ENCODE assay signal across 9 cellular contexts in genomic region chr3:121883507-121883906, GRCh38. TPM values are rescaled to one million over a fixed set of nuclear protein-coding genes. Genes with fewer than 3 reads are reported as not detected.
DNase-seq lines count a peak whose midpoint lies in the region; ATAC-seq and FAIRE-seq lines count a peak whose summit lies in the region.
"Had no signal": no experiment of that assay in that cellular context is flagged by ENCODE, and none has a peak within 500 bp of the region (broad histone marks: within the 10 kb centered on the region; RNA-seq: fewer than 3 reads in every experiment).

No MANE protein-coding gene starts in this region.

- H3K9ac ChIP-seq in adipocyte (ENCODE audit: low read length) = no peak overlapping the region

- H3K9me3 ChIP-seq in adipocyte (ENCODE audit: control insufficient read depth, low read length) = no peaks in the 10 kb centered on the region

- no peak for FAIRE-seq in HTR-8/SVneo (lab: Jason Lieb, UNC)

- H3K27ac Mint-ChIP-seq in activated CD4-positive, alpha-beta memory T cell treated with anti-CD3 and anti-CD28 coated beads for 36 hours = no peak overlapping the region
- H3K27ac Mint-ChIP-seq: nephron had no signal

- H3K36me3 Mint-ChIP-seq in activated CD4-positive, alpha-beta memory T cell treated with anti-CD3 and anti-CD28 coated beads for 36 hours = peaks cover 2% of the 10 kb centered on the region

- DNase-seq in EH (ENCODE audit: low read depth) = peak; percentile 20
- DNase-seq in HTR-8/SVneo (ENCODE audit: insufficient read length, low spot score) = peak; percentile 37
- DNase-seq in adipocyte (ENCODE audit: low read depth) = peak; percentile 45
- DNase-seq in medulla oblongata (ENCODE audit: extremely low spot score) = peak; percentile 25
- no peak for DNase-seq in activated CD4-positive, alpha-beta memory T cell treated with anti-CD3 and anti-CD28 coated beads for 36 hours

- H3K36me3 ChIP-seq in adipocyte (ENCODE audit: control insufficient read depth, insufficient read depth, low read length, severe bottlenecking) = no peaks in the 10 kb centered on the region

- no peaks in the 10 kb centered on the region for H3K27me3 ChIP-seq in adipocyte (replicated peaks; ENCODE audit: control insufficient read depth, insufficient read depth, low read length)

- H3K9me3 Mint-ChIP-seq in activated CD4-positive, alpha-beta memory T cell treated with anti-CD3 and anti-CD28 coated beads for 36 hours = no peaks in the 10 kb centered on the region
- H3K9me3 Mint-ChIP-seq: nephron had no signal

- H3K4me1 ChIP-seq in adipocyte (ENCODE audit: control insufficient read depth, insufficient read depth, low read length) = no peaks in the 10 kb centered on the region

- POLR2A ChIA-PET in activated CD4-positive, alpha-beta memory T cell treated with anti-CD3 and anti-CD28 coated beads for 36 hours (lab: Charles Lee) = no interaction called here

- H3K4me3 ChIP-seq in adipocyte (ENCODE audit: low read length) = no peak overlapping the region

- CTCF ChIA-PET in activated CD4-positive, alpha-beta memory T cell treated with anti-CD3 and anti-CD28 coated beads for 36 hours (lab: Charles Lee) = interaction anchor here (0.7 to 1.4 kb wide), 5 partner anchors 13 to 473 kb away, joined by 3 to 5 read pairs (median 4); no protein-coding TSS in a partner anchor

- no peak overlapping the region for H3K4me3 Mint-ChIP-seq in activated CD4-positive, alpha-beta memory T cell treated with anti-CD3 and anti-CD28 coated beads for 36 hours
- H3K4me3 Mint-ChIP-seq: nephron had no signal

- intact Hi-C loops in activated CD4-positive, alpha-beta memory T cell treated with anti-CD3 and anti-CD28 coated beads for 36 hours (cut with micrococcal nuclease) = loop anchor here (1.0 to 2.0 kb wide), 5 partner anchors 111 to 375 kb away; no protein-coding TSS in a partner anchor

- no peaks in the 10 kb centered on the region for H3K27me3 Mint-ChIP-seq in activated CD4-positive, alpha-beta memory T cell treated with anti-CD3 and anti-CD28 coated beads for 36 hours

- ATAC-seq in GM18870 (IDR thresholded peaks at IDR 0.05; ENCODE audit: unreplicated experiment) (no peak), GM21576 (IDR thresholded peaks at IDR 0.05; ENCODE audit: unreplicated experiment) (no peak), GM18519 (IDR thresholded peaks at IDR 0.05; ENCODE audit: low FRiP score, unreplicated experiment) (no peak)

- H3K4me1 Mint-ChIP-seq in activated CD4-positive, alpha-beta memory T cell treated with anti-CD3 and anti-CD28 coated beads for 36 hours (ENCODE audit: low read depth) = peaks cover 2% of the 10 kb centered on the region
- H3K4me1 Mint-ChIP-seq: nephron had no signal

RNA-seq across cellular contexts. Expression of gene SLC15A2, which starts 10.7 kb away (rescaled TPM):
- 1 to 10 TPM; 1.1 to 1.4 TPM for total RNA-seq in activated CD4-positive, alpha-beta memory T cell treated with anti-CD3 and anti-CD28 coated beads for 36 hours

RNA-seq across cellular contexts. Expression of gene EAF2, which starts 48.5 kb away (rescaled TPM):
- 10 to 100 TPM; 14.4 to 14.8 TPM for total RNA-seq in activated CD4-positive, alpha-beta memory T cell treated with anti-CD3 and anti-CD28 coated beads for 36 hours

RNA-seq across cellular contexts. Expression of gene IQCB1, which starts 48.6 kb away (rescaled TPM):
- 10 to 100 TPM; 36.8 to 37.3 TPM for total RNA-seq in activated CD4-positive, alpha-beta memory T cell treated with anti-CD3 and anti-CD28 coated beads for 36 hours
